In genomic region chr16:75402821-75403475, GRCh38 we compare ENCODE assay signal across 8 cellular contexts. TPM values are rescaled to one million over a fixed set of nuclear protein-coding genes. Genes with fewer than 3 reads are reported as not detected.
DNase-seq lines count a peak whose midpoint lies in the region; ATAC-seq and TF ChIP-seq lines count a peak whose summit lies in the region.

No MANE protein-coding gene starts in this region.

- ATAC-seq in GM19324 (IDR thresholded peaks at IDR 0.05; ENCODE audit: low FRiP score, unreplicated experiment), result no peak
- no peak for ATAC-seq in HG03175 (IDR thresholded peaks at IDR 0.05; ENCODE audit: unreplicated experiment)

- in situ Hi-C loops in GM23248 (cut with MboI), result loop anchor here (10.0 kb wide), 1 partner anchor 188 kb away; the partner anchor contains the start of gene CTRB1

- peak overlapping the region; percentile 89 for H3K27ac ChIP-seq in GM23248
- H3K27ac ChIP-seq in RWPE1, result no peak overlapping the region

- peak overlapping the region; percentile 71 for H3K9ac ChIP-seq in GM23248

- peaks cover 6% of the 10 kb centered on the region; the same call in 1 of the 2 replicates for H3K36me3 ChIP-seq in GM23248 (ENCODE audit: low read depth)

- no peaks in the 10 kb centered on the region for H4K20me1 ChIP-seq in GM23248 (ENCODE audit: insufficient read depth)

- peak overlapping the region; percentile 55 for H3K4me2 ChIP-seq in GM23248 (ENCODE audit: unreplicated experiment)

- DNase-seq in COR-L47 (lab: John Stamatoyannopoulos, UW), result peak; percentile 4
- DNase-seq in GM23248, result peak; percentile 75
- DNase-seq in RWPE1 (ENCODE audit: low spot score), result no peak
- peak; percentile 73 for DNase-seq in fibroblast of the aortic adventitia (ENCODE audit: low read depth)
- DNase-seq in pulmonary artery endothelial cell (ENCODE audit: low read depth, low spot score), result peak; percentile 33
- no peak for DNase-seq in stimulated activated CD8-positive, alpha-beta memory T cell treated with anti-CD3 and anti-CD28 coated beads, Interleukin-4, amount 100 ng/mL, for 48 hours

- POLR2A ChIA-PET in RWPE1 (lab: Yijun Ruan, JAX; ENCODE audit: low non-redundant PET), result no interaction called here

- 30 to 35% methylated on average over 3 of the region's 3 CpGs for WGBS in GM23248 (ENCODE audit: low coverage in 1 of 2, low lambda C conversion rate in 2 of 2, missing lambda C conversion rate in 2 of 2), 2 experiments

- H3K9me2 ChIP-seq in GM23248 (ENCODE audit: insufficient read depth), result no peaks in the 10 kb centered on the region

- peaks cover 15% of the 10 kb centered on the region for H3K4me1 ChIP-seq in GM23248 (ENCODE audit: insufficient read depth)

- H3K27me3 ChIP-seq in GM23248 (replicated peaks; ENCODE audit: insufficient read depth), result no peaks in the 10 kb centered on the region

- H3K4me3 ChIP-seq in GM23248, result peak overlapping the region; percentile 11
- no peak overlapping the region for H3K4me3 ChIP-seq in fibroblast of the aortic adventitia (ENCODE audit: low read depth, low read length)

- peaks cover 27% of the 10 kb centered on the region; the same call in 1 of the 2 replicates for H3F3A ChIP-seq in GM23248 (ENCODE audit: insufficient read depth)

- peaks cover 22% of the 10 kb centered on the region; the same call in 1 of the 2 replicates for H3K79me2 ChIP-seq in GM23248 (ENCODE audit: insufficient read depth)

- CTCF ChIA-PET in RWPE1 (lab: Yijun Ruan, JAX), result interaction anchor here (0.6 to 3.3 kb wide), 4 partner anchors 169 to 712 kb away, joined by 3 to 15 read pairs (median 3); no protein-coding TSS in a partner anchor

- no peaks in the 10 kb centered on the region for H3K9me3 ChIP-seq in GM23248 (ENCODE audit: low read depth)

- H2AFZ ChIP-seq in GM23248, result no peak overlapping the region

- TF ChIP-seq CTCF in RWPE1 (conservative IDR thresholded peaks at IDR 0.05; ENCODE audit: low read depth), result peak; percentile 75
- peak; percentile 67 for TF ChIP-seq CTCF in fibroblast of the aortic adventitia (IDR thresholded peaks at IDR 0.05; ENCODE audit: insufficient read depth, low read length)

RNA-seq across cellular contexts. Expression of gene CFDP1, which starts 30.4 kb away (rescaled TPM):
- 30.4 and 36.9 TPM in 2 replicates for total RNA-seq in GM23248 (2014; rRNA removed; shearing (Covaris generic))
- polyA plus RNA-seq in GM23248 (2016; fragmentation: Nextera tagmentation; extraction: Ambion mirVana), result 45.2 and 46.7 TPM in 2 replicates
- total RNA-seq in fibroblast of the aortic adventitia (ENCODE audit: low replicate concordance) (47.0 and 108 TPM in 2 replicates), pulmonary artery endothelial cell (51.0 and 55.1 TPM in 2 replicates)

Comparison
In these comparisons a context has a peak if more than half of its experiments do, and no peak if none do; other contexts are left out.
1. DNase-seq: peak in COR-L47 (single experiment), GM23248 (single experiment), fibroblast of the aortic adventitia (single experiment) and pulmonary artery endothelial cell (single experiment); none in RWPE1 (single experiment) and stimulated activated CD8-positive, alpha-beta memory T cell treated with anti-CD3 and anti-CD28 coated beads, Interleukin-4, amount 100 ng/mL, for 48 hours (single experiment).